ENCODE assay signal across 19 cellular contexts in the genomic region with DNA sequence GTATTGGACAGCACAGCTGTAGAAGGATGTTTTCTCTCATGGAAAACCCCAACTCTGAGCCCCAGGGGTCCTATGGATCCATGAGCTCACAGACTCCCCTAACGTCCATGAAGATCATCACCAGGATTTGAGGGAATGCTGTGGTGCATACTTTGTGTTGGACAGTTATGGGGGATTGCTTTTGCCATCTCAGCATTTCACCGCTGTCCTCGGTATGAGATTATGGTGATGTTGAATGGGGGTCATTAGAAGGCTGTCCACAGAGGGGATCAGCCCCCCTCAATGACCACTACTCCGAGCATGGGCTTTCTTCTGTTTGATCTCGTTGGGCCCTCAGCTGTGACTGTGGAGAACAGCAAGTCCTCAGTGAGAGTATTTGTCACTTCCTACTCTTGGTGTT.
DNase-seq lines count a peak whose midpoint lies in the region; ATAC-seq, FAIRE-seq and TF ChIP-seq lines count a peak whose summit lies in the region.
"Had no signal": no experiment of that assay in that cellular context is flagged by ENCODE, and none has a peak within 500 bp of the region (broad histone marks: within the 10 kb centered on the region; RNA-seq: fewer than 3 reads in every experiment).

No MANE protein-coding gene starts in this region.

- no peaks in the 10 kb centered on the region for H4K20me1 ChIP-seq in BLaER1 treated with 17β-estradiol and CSF1 and Interleukin-3, amounts not matched to agents 10 nM and 100 nM
- no peaks in the 10 kb centered on the region; the same call in 1 of the 2 replicates for H4K20me1 ChIP-seq in K562 (replicated peaks; ENCODE audit: control insufficient read depth, insufficient read depth, low read length)

- no peak overlapping the region for H2AFZ ChIP-seq in K562 (ENCODE audit: low read depth, low read length)
- H2AFZ ChIP-seq: GM23248 had no signal

- H3K4me3 ChIP-seq in A549, result no peak overlapping the region
- H3K4me3 ChIP-seq in BLaER1 treated with 17β-estradiol and CSF1 and Interleukin-3, amounts not matched to agents 10 nM and 100 nM, result no peak overlapping the region
- no peak overlapping the region for H3K4me3 ChIP-seq in K562
- H3K4me3 ChIP-seq in tibial artery, result no peak overlapping the region
- H3K4me3 ChIP-seq: GM23248 had no signal

- H3K36me3 Mint-ChIP-seq in activated naive CD8-positive, alpha-beta T cell treated with anti-CD3 and anti-CD28 coated beads for 36 hours, result no peaks in the 10 kb centered on the region
- H3K36me3 Mint-ChIP-seq: CD4-positive, alpha-beta memory T cell had no signal

- no peaks in the 10 kb centered on the region for H3K79me2 ChIP-seq in K562 (ENCODE audit: control insufficient read depth, insufficient read depth, low read length)

- H3K4me2 ChIP-seq in A549 (no peak overlapping the region), K562 (ENCODE audit: insufficient read depth, low read length) (no peak overlapping the region)
- peak overlapping the region in 9 of 11 experiments; percentile 26 to 76 (median 73); a peak in 15 of 22 replicates for H3K4me2 ChIP-seq in BLaER1 treated with 17β-estradiol and CSF1 and Interleukin-3, amounts not matched to agents 10 nM and 100 nM

- POLR2A ChIA-PET in A549 (lab: Yijun Ruan, JAX), result no interaction called here
- POLR2A ChIA-PET in K562 (lab: Yijun Ruan, JAX), result no interaction called here

- H3K4me1 Mint-ChIP-seq in activated naive CD8-positive, alpha-beta T cell treated with anti-CD3 and anti-CD28 coated beads for 36 hours, result no peaks in the 10 kb centered on the region
- H3K4me1 Mint-ChIP-seq: CD4-positive, alpha-beta memory T cell had no signal

- no peak for DNase-seq in A549 (ENCODE audit: low read depth in 1 of 2, low spot score in 1 of 2)
- no peak for DNase-seq in K562 (ENCODE audit: extremely low read depth in 1 of 4, low spot score in 3 of 4)
- no peak for DNase-seq in tibial artery
- no peak for DNase-seq in activated naive CD8-positive, alpha-beta T cell treated with anti-CD3 and anti-CD28 coated beads for 36 hours
- DNase-seq in NCI-H146 (lab: John Stamatoyannopoulos, UW), result no peak
- DNase-seq: 8988T; Calu3; CD4-positive, alpha-beta memory T cell; COR-L47; DMS153; DND-41; GM23248; H7; HCEC 1CT had no signal

- no TSS peak for BruUV-seq in K562 (replicated peaks; lab: Mats Ljungman, UMichigan)

- no peak overlapping the region for H3K4me3 Mint-ChIP-seq in activated naive CD8-positive, alpha-beta T cell treated with anti-CD3 and anti-CD28 coated beads for 36 hours
- H3K4me3 Mint-ChIP-seq: CD4-positive, alpha-beta memory T cell had no signal

- FAIRE-seq in A549 (lab: Jason Lieb, UNC) (no peak), K562 (lab: Jason Lieb, UNC) (no peak)
- FAIRE-seq: G401.6, GM19239, H1 had no signal

- TF ChIP-seq POLR2A in A549 (IDR thresholded peaks at IDR 0.05; ENCODE audit: low read length), result no peak
- no peak for TF ChIP-seq POLR2A in K562 (conservative IDR thresholded peaks at IDR 0.05)

- in situ Hi-C loops in K562 (cut with MboI), result no loop called here

- H3K27me3 ChIP-seq in BLaER1 treated with 17β-estradiol and CSF1 and Interleukin-3, amounts not matched to agents 10 nM and 100 nM, result no peaks in the 10 kb centered on the region
- H3K27me3 ChIP-seq in K562 (ENCODE audit: control insufficient read depth in 2 of 2, insufficient read depth in 2 of 2, low read length in 2 of 2), result peaks cover 0 to 4% of the 10 kb centered on the region in 2 experiments; a peak in 1 of 5 replicates
- no peaks in the 10 kb centered on the region for H3K27me3 ChIP-seq in tibial artery

- peaks cover 4% of the 10 kb centered on the region for H3K27me3 Mint-ChIP-seq in activated naive CD8-positive, alpha-beta T cell treated with anti-CD3 and anti-CD28 coated beads for 36 hours

- TF ChIP-seq EP300 in A549 (IDR thresholded peaks at IDR 0.05), result no peak
- TF ChIP-seq EP300 in K562 (IDR thresholded peaks at IDR 0.05; ENCODE audit: low read length), result no peak

- H3K27ac Mint-ChIP-seq in activated naive CD8-positive, alpha-beta T cell treated with anti-CD3 and anti-CD28 coated beads for 36 hours, result no peak overlapping the region
- H3K27ac Mint-ChIP-seq: CD4-positive, alpha-beta memory T cell had no signal

- intact Hi-C loops in K562 (cut with micrococcal nuclease), result no loop called here
- intact Hi-C loops in tibial artery (cut with DNase I; ENCODE audit: low total_unique reads), result no loop called here

- H3K36me3 ChIP-seq in BLaER1 treated with 17β-estradiol and CSF1 and Interleukin-3, amounts not matched to agents 10 nM and 100 nM, result peaks cover 0 to 16% (median 0%) of the 10 kb centered on the region in 11 experiments; a peak in 2 of 22 replicates
- H3K36me3 ChIP-seq in K562 (ENCODE audit: control insufficient read depth, insufficient read depth, low read length), result no peaks in the 10 kb centered on the region
- no peaks in the 10 kb centered on the region for H3K36me3 ChIP-seq in tibial artery

- H3K9me3 ChIP-seq in A549 (peaks cover 4% of the 10 kb centered on the region; the same call in 1 of the 3 replicates), K562 (replicated peaks; ENCODE audit: control insufficient read depth, insufficient read depth, low read depth, low read length) (no peaks in the 10 kb centered on the region), tibial artery (no peaks in the 10 kb centered on the region)
- no peaks in the 10 kb centered on the region for H3K9me3 ChIP-seq in BLaER1 treated with 17β-estradiol and CSF1 and Interleukin-3, amounts not matched to agents 10 nM and 100 nM (replicated peaks in 1 of 11)

- no peaks in the 10 kb centered on the region for H3K9me3 Mint-ChIP-seq in activated naive CD8-positive, alpha-beta T cell treated with anti-CD3 and anti-CD28 coated beads for 36 hours

- H3K4me1 ChIP-seq in A549, result peaks cover 24% of the 10 kb centered on the region
- peaks cover 0 to 29% (median 20%) of the 10 kb centered on the region in 10 experiments; a peak in 18 of 20 replicates for H3K4me1 ChIP-seq in BLaER1 treated with 17β-estradiol and CSF1 and Interleukin-3, amounts not matched to agents 10 nM and 100 nM
- H3K4me1 ChIP-seq in K562 (replicated peaks in 1 of 2; ENCODE audit: control insufficient read depth in 2 of 2, insufficient read depth in 2 of 2, low read length in 2 of 2), result no peaks in the 10 kb centered on the region
- H3K4me1 ChIP-seq in tibial artery, result peaks cover 0 to 89% (median 46%) of the 10 kb centered on the region in 4 donors

- H3K27ac ChIP-seq in A549, result no peak overlapping the region
- H3K27ac ChIP-seq in BLaER1 treated with 17β-estradiol and CSF1 and Interleukin-3, amounts not matched to agents 10 nM and 100 nM, result peak overlapping the region in 4 of 11 experiments; percentile 52 to 67 (median 66); a peak in 6 of 22 replicates
- no peak overlapping the region for H3K27ac ChIP-seq in K562 (ENCODE audit: extremely low read depth, low read depth, low read length)
- H3K27ac ChIP-seq in tibial artery, result peak overlapping the region; percentile 74 to 83
- H3K27ac ChIP-seq: GM23248 had no signal

- TF ChIP-seq RAD21 in A549 (conservative IDR thresholded peaks at IDR 0.05 in 1 of 2, IDR thresholded peaks at IDR 0.05 in 1 of 2), result no peak
- TF ChIP-seq RAD21 in K562 (CRISPR knock-in tag; conservative IDR thresholded peaks at IDR 0.05 in 1 of 2, IDR thresholded peaks at IDR 0.05 in 1 of 2), result no peak

- H3K9me1 ChIP-seq in K562 (ENCODE audit: control insufficient read depth, insufficient read depth, low read length), result no peaks in the 10 kb centered on the region

- H3K9ac ChIP-seq in BLaER1 treated with 17β-estradiol and CSF1 and Interleukin-3, amounts not matched to agents 10 nM and 100 nM, result no peak overlapping the region
- H3K9ac ChIP-seq in K562 (ENCODE audit: insufficient read depth in 1 of 2, low read depth in 2 of 2, low read length in 2 of 2), result no peak overlapping the region
- H3K9ac ChIP-seq: GM23248 had no signal

- CTCF ChIA-PET in A549 (lab: Yijun Ruan, JAX) (no interaction called here), K562 (lab: Yijun Ruan, JAX; ENCODE audit: low intra/inter-chr PET ratio) (no interaction called here)

- TF ChIP-seq CTCF in A549 (IDR thresholded peaks at IDR 0.05) (no peak), K562 (IDR thresholded peaks at IDR 0.05 in 2 of 3, conservative IDR thresholded peaks at IDR 0.05 in 1 of 3; ENCODE audit: insufficient read depth in 2 of 3, low read depth in 1 of 3, low read length in 3 of 3) (no peak), tibial artery (IDR thresholded peaks at IDR 0.05) (no peak)

- 42% methylated on average over 5 of the region's 5 CpGs for WGBS in A549 (ENCODE audit: missing lambda C conversion rate)
- WGBS in K562 (ENCODE audit: insufficient coverage, low coverage, missing lambda C conversion rate), result 0% methylated on average over 5 of the region's 5 CpGs

- ATAC-seq in A549 (no peak), K562 (no peak), HG02970 (IDR thresholded peaks at IDR 0.05; ENCODE audit: low FRiP score, unreplicated experiment) (no peak)

TF ChIP-seq in A549, 52 proteins besides CTCF, POLR2A, EP300 and RAD21 (continues in another document):
- TF ChIP-seq, protein P1, sequence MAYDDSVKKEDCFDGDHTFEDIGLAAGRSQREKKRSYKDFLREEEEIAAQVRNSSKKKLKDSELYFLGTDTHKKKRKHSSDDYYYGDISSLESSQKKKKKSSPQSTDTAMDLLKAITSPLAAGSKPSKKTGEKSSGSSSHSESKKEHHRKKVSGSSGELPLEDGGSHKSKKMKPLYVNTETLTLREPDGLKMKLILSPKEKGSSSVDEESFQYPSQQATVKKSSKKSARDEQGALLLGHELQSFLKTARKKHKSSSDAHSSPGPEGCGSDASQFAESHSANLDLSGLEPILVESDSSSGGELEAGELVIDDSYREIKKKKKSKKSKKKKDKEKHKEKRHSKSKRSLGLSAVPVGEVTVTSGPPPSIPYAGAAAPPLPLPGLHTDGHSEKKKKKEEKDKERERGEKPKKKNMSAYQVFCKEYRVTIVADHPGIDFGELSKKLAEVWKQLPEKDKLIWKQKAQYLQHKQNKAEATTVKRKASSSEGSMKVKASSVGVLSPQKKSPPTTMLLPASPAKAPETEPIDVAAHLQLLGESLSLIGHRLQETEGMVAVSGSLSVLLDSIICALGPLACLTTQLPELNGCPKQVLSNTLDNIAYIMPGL (CRISPR knock-in tag; IDR thresholded peaks at IDR 0.05; ENCODE audit: borderline replicate concordance), result no peak

TF ChIP-seq in K562, 482 proteins besides CTCF, POLR2A, EP300 and RAD21:
- TF ChIP-seq C11orf30 (IDR thresholded peaks at IDR 0.05; ENCODE audit: low read depth) (peak; percentile 29; the same call in 1 of the 2 replicates), ZNF316 (IDR thresholded peaks at IDR 0.05) (peak; percentile 47; the same call in 1 of the 2 replicates), ZNF140 (CRISPR knock-in tag; IDR thresholded peaks at IDR 0.05) (no peak)

Comparison
In these comparisons a context has a peak if more than half of its experiments do, and no peak if none do; other contexts are left out.
1. H3K27ac ChIP-seq: peak in tibial artery (2 of 2); none in A549 (0 of 2) and K562 (single experiment).
2. H3K4me2 ChIP-seq: peak in BLaER1 treated with 17β-estradiol and CSF1 and Interleukin-3, amounts not matched to agents 10 nM and 100 nM (9 of 11); none in A549 (single experiment) and K562 (single experiment).
3. Of the 35 proteins assayed by ChIP-seq in both K562 and A549: peak only in K562: none; only in A549: MAFK; in both: none; in neither: 34.